Comparison of ENCODE assay signal across 17 cellular contexts in genomic region chr20:53149652-53150205, GRCh38.
A peak's percentile ranks its signal among the peaks of the same experiment; 100 is the strongest.
DNase-seq lines count a peak whose midpoint lies in the region; ATAC-seq, FAIRE-seq and TF ChIP-seq lines count a peak whose summit lies in the region.
"Had no signal": no experiment of that assay in that cellular context is flagged by ENCODE, and none has a peak within 500 bp of the region (broad histone marks: within the 10 kb centered on the region; RNA-seq: fewer than 3 reads in every experiment).

No MANE protein-coding gene starts in this region.

- H4K20me1 ChIP-seq in mammary epithelial cell (ENCODE audit: insufficient read depth, low read length) (peaks cover 2% of the 10 kb centered on the region), OCI-LY3 (ENCODE audit: insufficient read depth, low read length) (no peaks in the 10 kb centered on the region)

- TF ChIP-seq CTCF in breast epithelium (IDR thresholded peaks at IDR 0.05) (no peak), mammary epithelial cell (conservative IDR thresholded peaks at IDR 0.05 in 1 of 2, IDR thresholded peaks at IDR 0.05 in 1 of 2; ENCODE audit: extremely low read depth in 1 of 2, insufficient read depth in 1 of 2, low read depth in 1 of 2, low read length in 2 of 2) (no peak), OCI-LY3 (IDR thresholded peaks at IDR 0.05; ENCODE audit: low read depth, low read length) (no peak), mucosa of descending colon (IDR thresholded peaks at IDR 0.05) (no peak), osteocyte (IDR thresholded peaks at IDR 0.05) (no peak)

- H3K4me3 ChIP-seq in breast epithelium (peak overlapping the region in 1 of 3 donors; percentile 6), mammary epithelial cell (replicated peaks in 1 of 3; ENCODE audit: insufficient read depth in 1 of 3, low read depth in 2 of 3, low read length in 3 of 3) (no peak overlapping the region), OCI-LY3 (ENCODE audit: low read length) (peak overlapping the region; percentile 37), mucosa of descending colon (no peak overlapping the region), MG63 (no peak overlapping the region)
- H3K4me3 ChIP-seq: psoas muscle, testis had no signal

- dilution Hi-C loops in mammary epithelial cell (cut with HindIII; ENCODE audit: low sequenced_read_pairs) = no loop called here

- peak; percentile 58 for FAIRE-seq in urothelium cell line (lab: Jason Lieb, UNC)
- FAIRE-seq: TTC549 had no signal

- H2AFZ ChIP-seq in mammary epithelial cell (ENCODE audit: low read depth, low read length) (no peak overlapping the region), OCI-LY3 (ENCODE audit: low read depth, low read length) (no peak overlapping the region)

- no peaks in the 10 kb centered on the region for H3K36me3 Mint-ChIP-seq in osteocyte (ENCODE audit: unreplicated experiment)
- H3K36me3 Mint-ChIP-seq: activated naive CD8-positive, alpha-beta T cell; IgD-negative memory B cell had no signal

- BruUV-seq in mammary epithelial cell (replicated peaks; lab: Mats Ljungman, UMichigan) = no TSS peak

- H3K27ac Mint-ChIP-seq in osteocyte (ENCODE audit: unreplicated experiment) = no peak overlapping the region
- H3K27ac Mint-ChIP-seq: activated naive CD8-positive, alpha-beta T cell; IgD-negative memory B cell had no signal

- no peak for DNase-seq in breast epithelium (ENCODE audit: low spot score in 2 of 2)
- DNase-seq in mammary epithelial cell = no peak
- DNase-seq in mucosa of descending colon = peak in 1 of 3 donors; percentile 16
- DNase-seq in urothelium cell line (ENCODE audit: low spot score) = no peak
- DNase-seq in MG63 = no peak
- DNase-seq in osteocyte (ENCODE audit: extremely low spot score, unreplicated experiment) = no peak
- DNase-seq in GM19240 (ENCODE audit: insufficient read length, low spot score) = no peak
- DNase-seq: activated CD4-positive, alpha-beta T cell treated with anti-CD3 and anti-CD28 coated beads, Interleukin-2, amount 10 ng/mL, durations not matched to agents 7 days and 5 days; DMS79; NCI-H446 treated with DMSO at 0.1 percent for 48 hours; psoas muscle; testis had no signal

- H3K9me3 Mint-ChIP-seq in osteocyte (ENCODE audit: unreplicated experiment) = no peaks in the 10 kb centered on the region
- H3K9me3 Mint-ChIP-seq: activated CD4-positive, alpha-beta T cell treated with anti-CD3 and anti-CD28 coated beads, Interleukin-2, amount 10 ng/mL, durations not matched to agents 7 days and 5 days; IgD-negative memory B cell had no signal

- H3K9me3 ChIP-seq in breast epithelium (no peaks in the 10 kb centered on the region), mammary epithelial cell (replicated peaks; ENCODE audit: insufficient read depth, low read length) (no peaks in the 10 kb centered on the region), OCI-LY3 (ENCODE audit: insufficient read depth, low read length) (no peaks in the 10 kb centered on the region), mucosa of descending colon (no peaks in the 10 kb centered on the region), MG63 (no peaks in the 10 kb centered on the region)
- H3K9me3 ChIP-seq: psoas muscle, testis had no signal

- H3K27me3 Mint-ChIP-seq in osteocyte (ENCODE audit: unreplicated experiment) = peaks cover 2% of the 10 kb centered on the region
- H3K27me3 Mint-ChIP-seq: activated CD4-positive, alpha-beta T cell treated with anti-CD3 and anti-CD28 coated beads, Interleukin-2, amount 10 ng/mL, durations not matched to agents 7 days and 5 days; activated naive CD8-positive, alpha-beta T cell had no signal

- CTCF ChIA-PET in mammary epithelial cell (lab: Charles Lee; ENCODE audit: low non-redundant PET) = no interaction called here

- H3K79me2 ChIP-seq in mammary epithelial cell (ENCODE audit: insufficient read depth, low read length) (no peaks in the 10 kb centered on the region), OCI-LY3 (ENCODE audit: low read length) (no peaks in the 10 kb centered on the region)

- H3K4me2 ChIP-seq in mammary epithelial cell (ENCODE audit: insufficient read depth, low read depth, low read length) (no peak overlapping the region), OCI-LY3 (ENCODE audit: low read length) (peak overlapping the region; percentile 54)

- H3K36me3 ChIP-seq in breast epithelium (no peaks in the 10 kb centered on the region), mammary epithelial cell (ENCODE audit: insufficient read depth, low read length) (no peaks in the 10 kb centered on the region), OCI-LY3 (replicated peaks; ENCODE audit: low read depth, low read length) (no peaks in the 10 kb centered on the region), mucosa of descending colon (ENCODE audit: low read depth) (no peaks in the 10 kb centered on the region), MG63 (no peaks in the 10 kb centered on the region)

- ATAC-seq in mucosa of descending colon = peak; percentile 87
- ATAC-seq: HCT116, psoas muscle had no signal

- TF ChIP-seq POLR2A in breast epithelium (IDR thresholded peaks at IDR 0.05) = no peak

- in situ Hi-C loops in mammary epithelial cell (cut with MboI; ENCODE audit: low sequenced_read_pairs in 2 of 2) = no loop called here

- H3K27ac ChIP-seq in breast epithelium (peak overlapping the region; percentile 3 to 5), mammary epithelial cell (ENCODE audit: insufficient read depth, low read depth, low read length) (no peak overlapping the region), OCI-LY3 (ENCODE audit: low read length) (no peak overlapping the region)
- H3K27ac ChIP-seq: psoas muscle had no signal

- H3K27me3 ChIP-seq in breast epithelium (no peaks in the 10 kb centered on the region), mammary epithelial cell (ENCODE audit: insufficient read depth, low read length) (no peaks in the 10 kb centered on the region), OCI-LY3 (ENCODE audit: low read depth, low read length) (no peaks in the 10 kb centered on the region), MG63 (peaks cover 4% of the 10 kb centered on the region; the same call in 1 of the 2 replicates)
- H3K27me3 ChIP-seq: testis had no signal

- intact Hi-C loops in breast epithelium (cut with DNase I; ENCODE audit: low total_unique reads) = no loop called here
- intact Hi-C loops in mammary epithelial cell (cut with micrococcal nuclease) = no loop called here
- intact Hi-C loops in mucosa of descending colon (cut with DNase I, micrococcal nuclease) = loop anchor here in 1 of 2 donors (10.0 kb wide), 1 partner anchor 395 kb away; no protein-coding TSS in a partner anchor

- H3K4me3 Mint-ChIP-seq in osteocyte (ENCODE audit: unreplicated experiment) = no peak overlapping the region
- H3K4me3 Mint-ChIP-seq: activated CD4-positive, alpha-beta T cell treated with anti-CD3 and anti-CD28 coated beads, Interleukin-2, amount 10 ng/mL, durations not matched to agents 7 days and 5 days; IgD-negative memory B cell had no signal

- 68% methylated on average over 7 of the region's 7 CpGs for WGBS in mammary epithelial cell (ENCODE audit: low coverage, missing lambda C conversion rate)

- no peaks in the 10 kb centered on the region for H3K4me1 Mint-ChIP-seq in osteocyte (ENCODE audit: unreplicated experiment)

- peaks cover 0 to 11% of the 10 kb centered on the region in 2 donors for H3K4me1 ChIP-seq in breast epithelium
- no peaks in the 10 kb centered on the region for H3K4me1 ChIP-seq in mammary epithelial cell (ENCODE audit: insufficient read depth, low read length)
- H3K4me1 ChIP-seq in OCI-LY3 (ENCODE audit: low read length) = peaks cover 49% of the 10 kb centered on the region
- H3K4me1 ChIP-seq in mucosa of descending colon (ENCODE audit: low read depth) = peaks cover 10% of the 10 kb centered on the region
- H3K4me1 ChIP-seq: psoas muscle had no signal

- H3K9ac ChIP-seq in mammary epithelial cell (ENCODE audit: insufficient read depth, low read length) = no peak overlapping the region
- H3K9ac ChIP-seq in OCI-LY3 (ENCODE audit: low read length) = no peak overlapping the region; the same call in 1 of the 2 replicates

Comparison
In these comparisons a context has a peak if more than half of its experiments do, and no peak if none do; other contexts are left out.
1. H3K27ac ChIP-seq: peak in breast epithelium (2 of 2); none in mammary epithelial cell (single experiment) and OCI-LY3 (single experiment).